In genomic region chr22:32204211-32204855, GRCh38 we compare ENCODE assay signal across 10 cellular contexts. TPM values are rescaled to one million over a fixed set of nuclear protein-coding genes. Genes with fewer than 3 reads are reported as not detected.
DNase-seq lines count a peak whose midpoint lies in the region; ATAC-seq, FAIRE-seq and TF ChIP-seq lines count a peak whose summit lies in the region.
"Had no signal": no experiment of that assay in that cellular context is flagged by ENCODE, and none has a peak within 500 bp of the region (broad histone marks: within the 10 kb centered on the region; RNA-seq: fewer than 3 reads in every experiment).

No MANE protein-coding gene starts in this region.

- intact Hi-C loops in left colon (cut with DNase I, micrococcal nuclease) (no loop called here), esophagus squamous epithelium (cut with DNase I) (loop anchor here (10.0 kb wide), 1 partner anchor 230 kb away; no protein-coding TSS in a partner anchor)

- peak overlapping the region; percentile 99 for H3K4me2 ChIP-seq in A549

- ATAC-seq in A549 (peak; percentile 32 to 47; a peak in 5 of 6 replicates), left colon (peak; percentile 7), HG02870 (IDR thresholded peaks at IDR 0.05; ENCODE audit: unreplicated experiment) (no peak), HG03457 (IDR thresholded peaks at IDR 0.05; ENCODE audit: unreplicated experiment) (no peak)

- H3K4me3 ChIP-seq in A549 (peak overlapping the region; percentile 60), HUES64 (ENCODE audit: low read length) (peak overlapping the region; percentile 52), esophagus squamous epithelium (peak overlapping the region in 1 of 4 donors; percentile 8)

- peaks cover 7% of the 10 kb centered on the region; the same call in 1 of the 3 replicates for H3K4me1 ChIP-seq in A549
- peaks cover 4% of the 10 kb centered on the region; the same call in 1 of the 2 replicates for H3K4me1 ChIP-seq in HUES64 (ENCODE audit: insufficient read depth, low read length)
- H3K4me1 ChIP-seq in esophagus squamous epithelium, result peaks cover 9 to 24% (median 12%) of the 10 kb centered on the region in 3 donors

- H3K27me3 ChIP-seq in HUES64 (ENCODE audit: insufficient read depth, low read length), result peaks cover 43% of the 10 kb centered on the region
- H3K27me3 ChIP-seq in esophagus squamous epithelium, result peaks cover 0 to 58% (median 8%) of the 10 kb centered on the region in 4 donors

- peak; percentile 32 to 36 for DNase-seq in A549 (ENCODE audit: low read depth in 1 of 2, low spot score in 1 of 2)
- peak; percentile 9 for DNase-seq in activated naive CD4-positive, alpha-beta T cell treated with Interleukin-2 at 50 U/mL for 16 hours
- DNase-seq in left colon, result peak in 1 of 2 donors; percentile 35
- DNase-seq in esophagus squamous epithelium (lab: John Stamatoyannopoulos, UW), result no peak
- no peak for DNase-seq in NCI-H2196 treated with DMSO at 0.1 percent for 48 hours (lab: John Stamatoyannopoulos, UW; ENCODE audit: unreplicated experiment)

- no peak for FAIRE-seq in A549 (lab: Jason Lieb, UNC)

- TF ChIP-seq POLR2A in A549 (IDR thresholded peaks at IDR 0.05; ENCODE audit: low read length) (no peak; the same call in 1 of the 2 replicates), esophagus squamous epithelium (IDR thresholded peaks at IDR 0.05) (no peak)

- WGBS in A549 (ENCODE audit: missing lambda C conversion rate), result 2% methylated on average over 8 of the region's 34 CpGs
- 5% methylated on average over 34 of the region's 34 CpGs for WGBS in HUES64
- 57 to 63% methylated on average over 13 to 14 of the region's 34 CpGs for WGBS in esophagus squamous epithelium, 2 donors

- CTCF ChIA-PET in A549 (lab: Yijun Ruan, JAX), result interaction anchor here (1.4 to 1.6 kb wide), 2 partner anchors 61 to 101 kb away, joined by 3 to 7 read pairs; no protein-coding TSS in a partner anchor

- no peak for TF ChIP-seq EP300 in A549 (IDR thresholded peaks at IDR 0.05)

- POLR2A ChIA-PET in A549 (lab: Yijun Ruan, JAX), result no interaction called here

- H3K36me3 ChIP-seq in HUES64 (ENCODE audit: insufficient read depth, low read length) (no peaks in the 10 kb centered on the region), esophagus squamous epithelium (no peaks in the 10 kb centered on the region)

- no peaks in the 10 kb centered on the region for H3K9me3 ChIP-seq in A549
- H3K9me3 ChIP-seq in HUES64 (ENCODE audit: insufficient read depth, low read depth, low read length), result no peaks in the 10 kb centered on the region
- H3K9me3 ChIP-seq in esophagus squamous epithelium, result no peaks in the 10 kb centered on the region

- no peak overlapping the region for H3K9ac ChIP-seq in HUES64 (ENCODE audit: low read depth, low read length)

- TF ChIP-seq RAD21 in A549 (conservative IDR thresholded peaks at IDR 0.05 in 1 of 2, IDR thresholded peaks at IDR 0.05 in 1 of 2), result no peak

- TF ChIP-seq CTCF in A549 (IDR thresholded peaks at IDR 0.05), result no peak
- TF ChIP-seq CTCF in esophagus squamous epithelium (IDR thresholded peaks at IDR 0.05), result no peak

- H3K27ac ChIP-seq in A549, result peak overlapping the region; percentile 76 to 88; a peak in 5 of 6 replicates
- H3K27ac ChIP-seq in HUES64 (ENCODE audit: low read depth, low read length), result no peak overlapping the region
- no peak overlapping the region for H3K27ac ChIP-seq in esophagus squamous epithelium

TF ChIP-seq in A549, 52 proteins besides CTCF, POLR2A, EP300 and RAD21:
- TF ChIP-seq NPAS2 (CRISPR knock-in tag; IDR thresholded peaks at IDR 0.05; ENCODE audit: borderline replicate concordance) (no peak), USF2 (IDR thresholded peaks at IDR 0.05) (no peak), MAX (IDR thresholded peaks at IDR 0.05) (peak; percentile 35; the same call in 1 of the 2 replicates)
TF ChIP-seq in A549: peak in this region for 1.

RNA-seq across cellular contexts. Expression of gene RFPL2, which starts 0.5 kb away (rescaled TPM):
- polyA plus RNA-seq in A549 (2011; rRNA removed) (0.19 and 0.32 TPM in 2 replicates), A549 (2017; fragmentation: RNase III; extraction: RNeasy Plus Mini Kit Qiagen cat#74134 plus additional on column Dnase treatment) (0.17 to 0.30 TPM (median 0.25 TPM) in 3 replicates)
- polyA plus RNA-seq in A549 (2012; cell fraction: cytosol; rRNA removed), result 0.09 and 0.12 TPM in 2 replicates
- 0.25 and 0.43 TPM in 2 replicates for polyA plus RNA-seq in A549 (2012; cell fraction: nucleus; rRNA removed)
- polyA minus RNA-seq in A549 (2011; rRNA and poly(A)+ RNA removed), result not detected in 2 replicates
- polyA plus RNA-seq in HUES64 (2013, experiment 1 of 2), result not detected
- polyA plus RNA-seq in HUES64 (2013, experiment 2 of 2), result not detected
- total RNA-seq in left colon (under 1 TPM in 1 of 2 donors, not detected in 1; 0.17 TPM), esophagus squamous epithelium (not detected)
- total RNA-seq: IMR-90 had no signal
- polyA plus RNA-seq: adipose tissue, IMR-90 had no signal

RNA-seq across cellular contexts. Expression of gene C22orf42, which starts 45.2 kb away (rescaled TPM):
- polyA plus RNA-seq in A549 (2011; rRNA removed) (not detected in 2 replicates), A549 (2017; fragmentation: RNase III; extraction: RNeasy Plus Mini Kit Qiagen cat#74134 plus additional on column Dnase treatment) (not detected in 3 replicates)
- polyA plus RNA-seq in A549 (2012; cell fraction: cytosol; rRNA removed), result not detected in 2 replicates
- not detected in 2 replicates for polyA plus RNA-seq in A549 (2012; cell fraction: nucleus; rRNA removed)
- polyA minus RNA-seq in A549 (2011; rRNA and poly(A)+ RNA removed), result not detected in 2 replicates
- polyA plus RNA-seq in HUES64 (2013, experiment 1 of 2), result not detected
- not detected for polyA plus RNA-seq in HUES64 (2013, experiment 2 of 2)
- total RNA-seq in left colon (not detected), esophagus squamous epithelium (not detected)
- total RNA-seq: IMR-90 had no signal
- polyA plus RNA-seq: IMR-90 had no signal

RNA-seq across cellular contexts. Expression of gene SLC5A4, which starts 50.8 kb away (rescaled TPM):
- not detected in 2 replicates for polyA plus RNA-seq in A549 (2011; rRNA removed)
- not detected in 2 replicates for polyA plus RNA-seq in A549 (2012; cell fraction: cytosol; rRNA removed)
- polyA plus RNA-seq in A549 (2012; cell fraction: nucleus; rRNA removed), result not detected in 2 replicates
- not detected in 3 replicates for polyA plus RNA-seq in A549 (2017; fragmentation: RNase III; extraction: RNeasy Plus Mini Kit Qiagen cat#74134 plus additional on column Dnase treatment)
- polyA minus RNA-seq in A549 (2011; rRNA and poly(A)+ RNA removed), result not detected in 2 replicates
- not detected for polyA plus RNA-seq in HUES64 (2013, experiment 1 of 2)
- not detected for polyA plus RNA-seq in HUES64 (2013, experiment 2 of 2)
- under 1 TPM in 1 of 2 donors, not detected in 1; 0.42 TPM for total RNA-seq in left colon
- under 1 TPM in 3 of 4 donors, not detected in 1; 0.23 to 0.40 (median 0.38) TPM for total RNA-seq in esophagus squamous epithelium

Comparison
In these comparisons a context has a peak if more than half of its experiments do, and no peak if none do; other contexts are left out.
1. ATAC-seq: peak in A549 (2 of 2) and left colon (single experiment); none in HG02870 (single experiment) and HG03457 (single experiment).
2. DNase-seq: peak in A549 (2 of 2) and activated naive CD4-positive, alpha-beta T cell treated with Interleukin-2 at 50 U/mL for 16 hours (single experiment); none in esophagus squamous epithelium (single experiment) and NCI-H2196 treated with DMSO at 0.1 percent for 48 hours (single experiment).
3. H3K27ac ChIP-seq: peak in A549 (2 of 2); none in HUES64 (single experiment) and esophagus squamous epithelium (0 of 4).